ENCODE assay signal across 27 cellular contexts in the genomic region with DNA sequence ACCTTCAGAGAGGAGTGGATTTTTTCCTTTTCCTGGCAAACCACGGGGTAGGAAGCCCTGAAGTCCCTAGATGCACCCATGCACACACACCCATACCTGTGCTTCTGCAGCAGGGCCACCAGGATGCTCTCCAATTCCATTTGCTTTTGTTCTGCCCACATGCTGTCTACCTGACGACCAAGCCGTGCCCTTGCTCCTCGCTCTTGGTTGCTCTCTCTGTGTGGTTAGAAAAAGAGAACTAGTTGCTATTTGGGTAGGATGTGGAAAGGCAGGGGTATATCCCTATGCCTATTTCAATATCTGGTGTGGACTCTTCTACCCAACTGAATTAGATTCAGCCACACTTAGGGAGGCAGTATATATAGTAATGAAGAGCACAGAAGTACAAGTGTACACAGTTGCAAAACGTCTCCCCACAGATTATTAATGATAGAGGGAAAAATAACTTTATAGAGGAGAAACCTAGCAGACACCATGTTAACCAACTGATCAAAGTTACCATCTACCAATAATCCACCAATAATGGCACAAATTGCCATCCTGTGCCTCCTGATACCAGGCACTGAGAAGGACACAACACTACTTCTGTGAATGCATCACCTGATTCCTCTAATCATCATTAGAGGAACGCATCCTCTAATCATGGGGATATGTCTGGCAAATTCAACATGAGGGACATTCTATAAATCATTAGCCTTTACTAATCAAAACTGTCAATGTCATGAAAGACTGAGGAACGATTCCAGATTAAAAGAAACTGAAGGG. TPM values are rescaled to one million over a fixed set of nuclear protein-coding genes. Genes with fewer than 3 reads are reported as not detected.
"Had no signal": no experiment of that assay in that cellular context is flagged by ENCODE, and none has a peak within 500 bp of the region (broad histone marks: within the 10 kb centered on the region; RNA-seq: fewer than 3 reads in every experiment).

No MANE protein-coding gene starts in this region.

- H3K4me3 ChIP-seq: ascending aorta, gastrocnemius medialis, lower lobe of right lung, spleen, thyroid gland had no signal

- H3K9me3 ChIP-seq: ascending aorta, gastrocnemius medialis, lower lobe of right lung, thyroid gland had no signal

- H3K27me3 ChIP-seq: ascending aorta, gastrocnemius medialis, thyroid gland had no signal

- H3K4me1 Mint-ChIP-seq: mesothelial cell of epicardium had no signal

- H3K4me1 ChIP-seq: ascending aorta, lower lobe of right lung, spleen, thyroid gland had no signal

- H3K27ac Mint-ChIP-seq: activated T-cell treated with anti-CD3 and anti-CD28 coated beads, Interleukin-2, amount 50 U/mL, for 72 hours; mesothelial cell of epicardium; nephron had no signal

- DNase-seq: activated CD4-positive, alpha-beta T cell treated with anti-CD3 and anti-CD28 coated beads, Interleukin-2, amount 50 U/mL, for 1 hour; activated CD4-positive, CD25-positive, alpha-beta regulatory T cell treated with anti-CD3 and anti-CD28 coated beads, Interleukin-2, amount 50 U/mL, for 72 hours; activated effector memory CD4-positive, alpha-beta T cell treated with anti-CD3 and anti-CD28 coated beads, Interleukin-2, amount 50 U/mL, for 16 hours; activated naive CD4-positive, alpha-beta T cell treated with anti-CD3 and anti-CD28 coated beads, Interleukin-2, amount 50 U/mL, for 16 hours; activated T-cell treated with anti-CD3 and anti-CD28 coated beads, Interleukin-2, amount 50 U/mL, for 72 hours; cerebellar nuclear complex; cortex of kidney; gastrocnemius medialis; head of caudate nucleus; lower lobe of right lung; occipital lobe; posterior cingulate gyrus; spleen; stimulated activated CD4-positive, alpha-beta T cell treated with anti-CD3 and anti-CD28 coated beads, Interleukin-4, amount 100 ng/mL, for 4 hours; stimulated activated naive CD4-positive, alpha-beta T cell; T1000; thyroid gland had no signal

- ATAC-seq: activated T-cell treated with anti-CD3 and anti-CD28 coated beads, Interleukin-2, amount 50 U/mL, for 72 hours; gastrocnemius medialis; lower lobe of right lung had no signal

- H3K4me3 Mint-ChIP-seq: activated T-cell treated with anti-CD3 and anti-CD28 coated beads, Interleukin-2, amount 50 U/mL, for 72 hours; mesothelial cell of epicardium; nephron had no signal

- H3K9me3 Mint-ChIP-seq: activated T-cell treated with anti-CD3 and anti-CD28 coated beads, Interleukin-2, amount 50 U/mL, for 72 hours had no signal

- H3K36me3 ChIP-seq: ascending aorta, gastrocnemius medialis, lower lobe of right lung, spleen, thyroid gland had no signal

- H3K27ac ChIP-seq: ascending aorta, gastrocnemius medialis, lower lobe of right lung, spleen, thyroid gland had no signal

RNA-seq across cellular contexts. Expression of gene GHRH, which starts 7.3 kb away (rescaled TPM):
- total RNA-seq: activated CD8-positive, alpha-beta memory T cell treated with anti-CD3 and anti-CD28 coated beads for 36 hours; activated T-cell treated with anti-CD3 and anti-CD28 coated beads, Interleukin-2, amount 50 U/mL, for 72 hours; ascending aorta; bronchial epithelial cell; gastrocnemius medialis; lower lobe of right lung; mesothelial cell of epicardium; occipital lobe; renal cortical epithelial cell; spleen; subcutaneous adipose tissue; thyroid gland; urinary bladder had no signal
- polyA plus RNA-seq: esophagus, keratinocyte, spleen, urinary bladder had no signal
